In genomic region chr7:151342102-151342646, GRCh38 we compare ENCODE assay signal across 1 cellular context.
TF ChIP-seq lines count a peak whose summit lies in the region.

No MANE protein-coding gene starts in this region.

TF ChIP-seq in K562, 482 proteins besides CTCF, POLR2A, EP300 and RAD21 (continued from another document):
- peak; percentile 42 to 82; a peak in 2 of 4 replicates for TF ChIP-seq RCOR1 (IDR thresholded peaks at IDR 0.05; ENCODE audit: borderline replicate concordance in 1 of 2, low read depth in 2 of 2, low read length in 2 of 2)
